In genomic region chr12:14885718-14886201, GRCh38 we compare ENCODE assay signal across 8 cellular contexts. TPM values are rescaled to one million over a fixed set of nuclear protein-coding genes. Genes with fewer than 3 reads are reported as not detected.
A peak's percentile ranks its signal among the peaks of the same experiment; 100 is the strongest.
DNase-seq lines count a peak whose midpoint lies in the region; ATAC-seq and TF ChIP-seq lines count a peak whose summit lies in the region.

MGP (minus strand) TSS chr12:14885854; CDS start chr12:14885791, 63 bp downstream.

- DNase-seq in G401 (ENCODE audit: low spot score) (peak; percentile 43), WERI-Rb-1 (no peak), cardiac septum (ENCODE audit: low spot score) (peak; percentile 73), superior temporal gyrus (ENCODE audit: extremely low spot score) (no peak), 8988T (no peak), NCI-H510A treated with DMSO at 0.1 percent for 48 hours (lab: John Stamatoyannopoulos, UW) (no peak)

- H3K9me3 ChIP-seq in WERI-Rb-1 (ENCODE audit: severe bottlenecking), result peaks cover 5% of the 10 kb centered on the region
- no peaks in the 10 kb centered on the region for H3K9me3 ChIP-seq in skeletal muscle satellite cell (replicated peaks; ENCODE audit: low read length)

- in situ Hi-C loops in G401 (cut with HindIII; ENCODE audit: low sequenced_read_pairs), result no loop called here

- ATAC-seq in GM18520 (IDR thresholded peaks at IDR 0.05; ENCODE audit: unreplicated experiment), result no peak

- no peaks in the 10 kb centered on the region for H3K36me3 ChIP-seq in WERI-Rb-1
- no peaks in the 10 kb centered on the region for H3K36me3 ChIP-seq in skeletal muscle satellite cell (ENCODE audit: insufficient read depth, low read length)

- peaks cover 23% of the 10 kb centered on the region for H3K4me1 ChIP-seq in skeletal muscle satellite cell (ENCODE audit: control insufficient read depth, insufficient read depth, low read length)

- peak within 1 kb of the TSS; percentile 41 for H3K27ac ChIP-seq in WERI-Rb-1

- H3K4me3 ChIP-seq in WERI-Rb-1 (ENCODE audit: low read depth, low read length) (no peak within 1 kb of the TSS), skeletal muscle satellite cell (ENCODE audit: low read length) (peak within 1 kb of the TSS; percentile 33)

- H3K27me3 ChIP-seq in WERI-Rb-1 (ENCODE audit: insufficient read depth, low read depth, severe bottlenecking), result no peaks in the 10 kb centered on the region
- H3K27me3 ChIP-seq in skeletal muscle satellite cell (ENCODE audit: control insufficient read depth, insufficient read depth, low read length), result peaks cover 3% of the 10 kb centered on the region

- H3K9ac ChIP-seq in skeletal muscle satellite cell (ENCODE audit: low read depth, low read length), result no peak within 1 kb of the TSS

- TF ChIP-seq CTCF in WERI-Rb-1 (IDR thresholded peaks at IDR 0.05; ENCODE audit: low read depth, low read length), result no peak

- intact Hi-C loops in cardiac septum (cut with DNase I), result loop anchor here (5.0 kb wide), 1 partner anchor 72 kb away; no protein-coding TSS in a partner anchor

- peak within 1 kb of the TSS; percentile 74 for H3K4me2 ChIP-seq in skeletal muscle satellite cell (ENCODE audit: low read length)

RNA-seq across cellular contexts. Expression of gene MGP, which starts in this region (rescaled TPM):
- not detected in 2 replicates for total RNA-seq in G401 (2014; rRNA removed; shearing (Covaris generic))
- total RNA-seq in cardiac septum, result 677 TPM
- 0.51 and 5.5 TPM in 2 replicates for total RNA-seq in skeletal muscle satellite cell (2012; rRNA removed)

Comparison
In these comparisons a context has a peak if more than half of its experiments do, and no peak if none do; other contexts are left out.
1. RNA of gene MGP (total RNA-seq): 677 TPM in cardiac septum (single experiment); not detected in G401; every median in the first group is over 100 times any median in the second.
2. Peak in DNase-seq in G401; RNA of the gene not detected or under 1 TPM.